1 cellular context compared by ENCODE assay signal in genomic region chr20:38210741-38211140, GRCh38.
TF ChIP-seq lines count a peak whose summit lies in the region.

No MANE protein-coding gene starts in this region.

TF ChIP-seq in K562, 482 proteins besides CTCF, POLR2A, EP300 and RAD21 (continued from another document and continues in another):
- TF ChIP-seq ZNF740 (CRISPR knock-in tag; IDR thresholded peaks at IDR 0.05) (peak; percentile 46; the same call in 1 of the 2 replicates), ZNF740 (tag; IDR thresholded peaks at IDR 0.05) (no peak), YY1 (IDR thresholded peaks at IDR 0.05; ENCODE audit: borderline replicate concordance in 1 of 3, control insufficient read depth in 1 of 3, extremely low read depth in 1 of 3, insufficient read depth in 3 of 3, insufficient read length in 1 of 3, insufficient replicate concordance in 2 of 3, low read depth in 1 of 3, low read length in 2 of 3) (no peak), TFAM (CRISPR knock-in tag; conservative IDR thresholded peaks at IDR 0.05) (no peak), TEAD2 (tag; IDR thresholded peaks at IDR 0.05) (no peak), CREBBP (IDR thresholded peaks at IDR 0.05; ENCODE audit: low read depth, low read length) (no peak), MYC (IDR thresholded peaks at IDR 0.05; ENCODE audit: low read depth, low read length) (no peak), MYC (CRISPR knock-in tag; IDR thresholded peaks at IDR 0.05; ENCODE audit: borderline replicate concordance, low read depth) (no peak), NFE2 (IDR thresholded peaks at IDR 0.05; ENCODE audit: low read depth) (peak; percentile 69), RFX5 (IDR thresholded peaks at IDR 0.05; ENCODE audit: low read depth, low read length) (no peak), CSDE1 (IDR thresholded peaks at IDR 0.05) (peak in 1 of 2 experiments; percentile 60; a peak in 2 of 4 replicates), POLR2B (IDR thresholded peaks at IDR 0.05; ENCODE audit: low read depth, partially characterized antibody) (no peak), XRCC5 (IDR thresholded peaks at IDR 0.05; ENCODE audit: low read depth, low read length) (no peak), PBX2 (CRISPR knock-in tag; IDR thresholded peaks at IDR 0.05; ENCODE audit: low read depth) (no peak), PBX2 (tag; conservative IDR thresholded peaks at IDR 0.05; ENCODE audit: low read depth) (no peak), CBX2 (IDR thresholded peaks at IDR 0.05; ENCODE audit: insufficient read depth, low read length, poor library complexity, severe bottlenecking) (no peak), FIP1L1 (IDR thresholded peaks at IDR 0.05; ENCODE audit: low read depth, low read length, poor library complexity, severe bottlenecking) (no peak), RREB1 (CRISPR knock-in tag; IDR thresholded peaks at IDR 0.05) (peak; percentile 98), MAFG (tag; conservative IDR thresholded peaks at IDR 0.05) (peak; percentile 62), ZNF518B (CRISPR knock-in tag; IDR thresholded peaks at IDR 0.05) (no peak), LCOR (CRISPR knock-in tag; IDR thresholded peaks at IDR 0.05) (no peak), CHD1 (IDR thresholded peaks at IDR 0.05; ENCODE audit: low read length) (no peak), MITF (IDR thresholded peaks at IDR 0.05) (no peak), E2F8 (IDR thresholded peaks at IDR 0.05; ENCODE audit: low read depth, partially characterized antibody) (no peak), NFE2L1 (tag; IDR thresholded peaks at IDR 0.05; ENCODE audit: borderline replicate concordance, low read depth) (no peak; the same call in 1 of the 2 replicates), COPS2 (conservative IDR thresholded peaks at IDR 0.05) (no peak), ZNF12 (CRISPR knock-in tag; IDR thresholded peaks at IDR 0.05) (no peak), MLLT1 (IDR thresholded peaks at IDR 0.05) (no peak), SMAD3 (CRISPR knock-in tag; conservative IDR thresholded peaks at IDR 0.05) (no peak), ZNF282 (CRISPR knock-in tag; IDR thresholded peaks at IDR 0.05) (no peak), ZNF143 (CRISPR knock-in tag; IDR thresholded peaks at IDR 0.05) (no peak), DNMT1 (IDR thresholded peaks at IDR 0.05) (no peak), VEZF1 (CRISPR knock-in tag; IDR thresholded peaks at IDR 0.05) (0 out of 2 replicates have a peak, but pooled peaks have one; percentile 7), NFRKB (IDR thresholded peaks at IDR 0.05; ENCODE audit: low read depth) (no peak), ZNF277 (CRISPR knock-in tag; IDR thresholded peaks at IDR 0.05; ENCODE audit: borderline replicate concordance) (no peak), MAFK (IDR thresholded peaks at IDR 0.05; ENCODE audit: low read length) (peak; percentile 29; the same call in 1 of the 2 replicates), RBM25 (IDR thresholded peaks at IDR 0.05; ENCODE audit: low read depth, low read length, severe bottlenecking) (no peak), U2AF1 (optimal IDR thresholded peaks at IDR 0.05; ENCODE audit: low read depth, low read length) (no peak), POLR2G (IDR thresholded peaks at IDR 0.05; ENCODE audit: low read depth, low read length) (no peak), PRPF4 (IDR thresholded peaks at IDR 0.05; ENCODE audit: insufficient read depth, low read depth, low read length, poor library complexity, severe bottlenecking) (no peak)
